Comparison of ENCODE assay signal across 17 cellular contexts in genomic region chr10:89465196-89465595, GRCh38. TPM values are rescaled to one million over a fixed set of nuclear protein-coding genes. Genes with fewer than 3 reads are reported as not detected.
DNase-seq lines count a peak whose midpoint lies in the region; ATAC-seq, FAIRE-seq and TF ChIP-seq lines count a peak whose summit lies in the region.
"Had no signal": no experiment of that assay in that cellular context is flagged by ENCODE, and none has a peak within 500 bp of the region (broad histone marks: within the 10 kb centered on the region; RNA-seq: fewer than 3 reads in every experiment).

No MANE protein-coding gene starts in this region.

- H3K27me3 Mint-ChIP-seq in activated T-helper 2 cell treated with anti-CD3 and anti-CD28 coated beads, Interferon-gamma antibody, Interleukin-2, Interleukin-4, amounts not matched to agents 10 μg/mL and 5 μg/mL and 100 μg/mL, durations not matched to agents 14 hours and 24 hours and 36 hours (ENCODE audit: low read depth), result peaks cover 14% of the 10 kb centered on the region
- peaks cover 7% of the 10 kb centered on the region for H3K27me3 Mint-ChIP-seq in activated T-cell treated with anti-CD3 and anti-CD28 coated beads, Interleukin-2, amount 50 U/mL, for 72 hours (ENCODE audit: low read depth)

- ATAC-seq in RWPE2 (ENCODE audit: low read depth) (no peak), left colon (no peak)
- no peak for ATAC-seq in activated T-cell treated with anti-CD3 and anti-CD28 coated beads, Interleukin-2, amount 50 U/mL, for 72 hours (replicated peaks in 1 of 2)

- H3K27ac ChIP-seq in RWPE2 (ENCODE audit: poor library complexity, severe bottlenecking), result peak overlapping the region; percentile 65

- peaks cover under 1% of the 10 kb centered on the region for H3K4me1 Mint-ChIP-seq in activated T-helper 2 cell treated with anti-CD3 and anti-CD28 coated beads, Interferon-gamma antibody, Interleukin-2, Interleukin-4, amounts not matched to agents 10 μg/mL and 5 μg/mL and 100 μg/mL, durations not matched to agents 14 hours and 24 hours and 36 hours (ENCODE audit: low read depth)
- no peaks in the 10 kb centered on the region for H3K4me1 Mint-ChIP-seq in activated T-cell treated with anti-CD3 and anti-CD28 coated beads, Interleukin-2, amount 50 U/mL, for 72 hours (ENCODE audit: low read depth)
- H3K4me1 Mint-ChIP-seq: CD4-positive, alpha-beta memory T cell had no signal

- DNase-seq in HTR-8/SVneo (ENCODE audit: insufficient read length, low spot score) (no peak), RWPE2 (ENCODE audit: low spot score) (no peak), choroid plexus epithelial cell (ENCODE audit: low read depth) (peak; percentile 52), left colon (no peak)
- DNase-seq in activated T-helper 2 cell treated with anti-CD3 and anti-CD28 coated beads, Interferon-gamma antibody, Interleukin-2, Interleukin-4, amounts not matched to agents 10 μg/mL and 5 μg/mL and 100 μg/mL, durations not matched to agents 14 hours and 24 hours and 36 hours (ENCODE audit: low spot score), result no peak
- no peak for DNase-seq in activated T-cell treated with anti-CD3 and anti-CD28 coated beads, Interleukin-2, amount 50 U/mL, for 72 hours
- DNase-seq: C1 segment of cervical spinal cord; Calu3; CD4-positive, alpha-beta memory T cell; COR-L47; DMS53; DMS79 treated with DMSO at 0.1 percent for 48 hours; GF-D8; GOT3 had no signal

- H3K36me3 ChIP-seq in RWPE2 (ENCODE audit: low read depth), result no peaks in the 10 kb centered on the region
- H3K36me3 ChIP-seq: HAP-1 had no signal

- intact Hi-C loops in activated T-helper 2 cell treated with anti-CD3 and anti-CD28 coated beads, Interferon-gamma antibody, Interleukin-2, Interleukin-4, amounts not matched to agents 10 μg/mL and 5 μg/mL and 100 μg/mL, durations not matched to agents 14 hours and 24 hours and 36 hours (cut with micrococcal nuclease), result no loop called here
- intact Hi-C loops in left colon (cut with DNase I, micrococcal nuclease), result no loop called here

- H3K4me1 ChIP-seq in RWPE2 (ENCODE audit: insufficient read depth, poor library complexity, severe bottlenecking), result peaks cover 29% of the 10 kb centered on the region
- H3K4me1 ChIP-seq: HAP-1 had no signal

- H3K4me3 ChIP-seq in RWPE2 (ENCODE audit: severe bottlenecking) (no peak overlapping the region), choroid plexus epithelial cell (ENCODE audit: low read depth, low read length) (no peak overlapping the region)
- H3K4me3 ChIP-seq: HAP-1 had no signal

- TF ChIP-seq CTCF in RWPE2 (IDR thresholded peaks at IDR 0.05; ENCODE audit: poor library complexity, severe bottlenecking) (no peak), choroid plexus epithelial cell (conservative IDR thresholded peaks at IDR 0.05; ENCODE audit: low read depth, low read length) (no peak)

- H3K27me3 ChIP-seq in RWPE2 (ENCODE audit: insufficient read depth, poor library complexity, severe bottlenecking), result no peaks in the 10 kb centered on the region

- no peak overlapping the region for H3K27ac Mint-ChIP-seq in activated T-helper 2 cell treated with anti-CD3 and anti-CD28 coated beads, Interferon-gamma antibody, Interleukin-2, Interleukin-4, amounts not matched to agents 10 μg/mL and 5 μg/mL and 100 μg/mL, durations not matched to agents 14 hours and 24 hours and 36 hours
- no peak overlapping the region for H3K27ac Mint-ChIP-seq in activated T-cell treated with anti-CD3 and anti-CD28 coated beads, Interleukin-2, amount 50 U/mL, for 72 hours
- H3K27ac Mint-ChIP-seq: CD4-positive, alpha-beta memory T cell had no signal

- peak; percentile 44 for FAIRE-seq in HTR-8/SVneo (lab: Jason Lieb, UNC)
- FAIRE-seq: GM12891, GM18507 had no signal

- H3K9me3 Mint-ChIP-seq in activated T-helper 2 cell treated with anti-CD3 and anti-CD28 coated beads, Interferon-gamma antibody, Interleukin-2, Interleukin-4, amounts not matched to agents 10 μg/mL and 5 μg/mL and 100 μg/mL, durations not matched to agents 14 hours and 24 hours and 36 hours, result no peaks in the 10 kb centered on the region
- no peaks in the 10 kb centered on the region for H3K9me3 Mint-ChIP-seq in activated T-cell treated with anti-CD3 and anti-CD28 coated beads, Interleukin-2, amount 50 U/mL, for 72 hours

- H3K9me3 ChIP-seq in RWPE2 (ENCODE audit: severe bottlenecking), result no peaks in the 10 kb centered on the region
- H3K9me3 ChIP-seq: HAP-1 had no signal

- H3K36me3 Mint-ChIP-seq in activated T-helper 2 cell treated with anti-CD3 and anti-CD28 coated beads, Interferon-gamma antibody, Interleukin-2, Interleukin-4, amounts not matched to agents 10 μg/mL and 5 μg/mL and 100 μg/mL, durations not matched to agents 14 hours and 24 hours and 36 hours (ENCODE audit: low read depth), result no peaks in the 10 kb centered on the region
- no peaks in the 10 kb centered on the region for H3K36me3 Mint-ChIP-seq in activated T-cell treated with anti-CD3 and anti-CD28 coated beads, Interleukin-2, amount 50 U/mL, for 72 hours (ENCODE audit: insufficient read depth in 2 of 2)
- H3K36me3 Mint-ChIP-seq: CD4-positive, alpha-beta memory T cell had no signal

- H3K4me3 Mint-ChIP-seq in activated T-helper 2 cell treated with anti-CD3 and anti-CD28 coated beads, Interferon-gamma antibody, Interleukin-2, Interleukin-4, amounts not matched to agents 10 μg/mL and 5 μg/mL and 100 μg/mL, durations not matched to agents 14 hours and 24 hours and 36 hours (ENCODE audit: low read depth), result no peak overlapping the region
- H3K4me3 Mint-ChIP-seq in activated T-cell treated with anti-CD3 and anti-CD28 coated beads, Interleukin-2, amount 50 U/mL, for 72 hours, result no peak overlapping the region
- H3K4me3 Mint-ChIP-seq: CD4-positive, alpha-beta memory T cell had no signal

RNA-seq across cellular contexts. Expression of gene IFIT5, which starts 50.8 kb away (rescaled TPM):
- 4.4 and 4.8 TPM in 2 replicates for total RNA-seq in activated T-helper 2 cell treated with anti-CD3 and anti-CD28 coated beads, Interferon-gamma antibody, Interleukin-2, Interleukin-4, amounts not matched to agents 10 μg/mL and 5 μg/mL and 100 μg/mL, durations not matched to agents 14 hours and 24 hours and 36 hours
- 10 to 100 TPM in 1 of 2 donors, 1 to 10 TPM in 1; 6.6 to 10.2 TPM for total RNA-seq in activated T-cell treated with anti-CD3 and anti-CD28 coated beads, Interleukin-2, amount 50 U/mL, for 72 hours
- 10 to 100 TPM; 10.2 to 10.6 TPM for total RNA-seq in left colon
